In genomic region chr19:39645800-39646411, GRCh38 we compare ENCODE assay signal across 14 cellular contexts. TPM values are rescaled to one million over a fixed set of nuclear protein-coding genes. Genes with fewer than 3 reads are reported as not detected.
A peak's percentile ranks its signal among the peaks of the same experiment; 100 is the strongest.
DNase-seq lines count a peak whose midpoint lies in the region; ATAC-seq and TF ChIP-seq lines count a peak whose summit lies in the region.
"Had no signal": no experiment of that assay in that cellular context is flagged by ENCODE, and none has a peak within 500 bp of the region (broad histone marks: within the 10 kb centered on the region; RNA-seq: fewer than 3 reads in every experiment).

No MANE protein-coding gene starts in this region.

- no peak for TF ChIP-seq CTCF in LNCaP clone FGC (IDR thresholded peaks at IDR 0.05; ENCODE audit: control insufficient read depth, extremely low read depth, insufficient read depth)
- TF ChIP-seq CTCF in astrocyte of the cerebellum (IDR thresholded peaks at IDR 0.05; ENCODE audit: low read depth, low read length, missing control alignments) = no peak

- peak; percentile 34 for DNase-seq in EH (ENCODE audit: low read depth)
- peak; percentile 1 for DNase-seq in LNCaP clone FGC (ENCODE audit: low read depth)
- DNase-seq in astrocyte of the cerebellum (ENCODE audit: low read depth) = peak; percentile 8
- DNase-seq in lung microvascular endothelial cell (ENCODE audit: low read depth in 2 of 2) = peak; percentile 39 to 41
- no peak for DNase-seq in activated gamma-delta T cell treated with Interleukin-2 at 50 U/mL for 16 hours
- DNase-seq: DMS79 treated with DMSO at 0.1 percent for 48 hours, mammary epithelial cell, stomach had no signal

- in situ Hi-C loops in astrocyte of the cerebellum (cut with HindIII; ENCODE audit: low sequenced_read_pairs) = no loop called here

- no peak for ATAC-seq in HG03432 (IDR thresholded peaks at IDR 0.05; ENCODE audit: unreplicated experiment)
- no peak for ATAC-seq in GM19328 (IDR thresholded peaks at IDR 0.05; ENCODE audit: unreplicated experiment)
- ATAC-seq in HG03175 (IDR thresholded peaks at IDR 0.05; ENCODE audit: unreplicated experiment) = no peak
- ATAC-seq: activated naive CD4-positive, alpha-beta T cell treated with anti-CD3 and anti-CD28 coated beads, Interleukin-2, amount 50 U/mL, for 72 hours had no signal

- no peak overlapping the region for H3K4me3 ChIP-seq in LNCaP clone FGC (ENCODE audit: low read depth, low read length)
- no peak overlapping the region for H3K4me3 ChIP-seq in astrocyte of the cerebellum (ENCODE audit: low read depth, low read length)
- H3K4me3 ChIP-seq: esophagus muscularis mucosa, skin epidermis, stomach had no signal

RNA-seq across cellular contexts. Expression of gene LGALS16, which starts 9.8 kb away (rescaled TPM):
- not detected in 2 replicates for total RNA-seq in lung microvascular endothelial cell
- total RNA-seq: activated naive CD4-positive, alpha-beta T cell treated with anti-CD3 and anti-CD28 coated beads, Interleukin-2, amount 50 U/mL, for 72 hours; esophagus muscularis mucosa; mammary epithelial cell; stomach had no signal

RNA-seq across cellular contexts. Expression of gene LGALS13, which starts 43.6 kb away (rescaled TPM):
- total RNA-seq in lung microvascular endothelial cell = not detected in 2 replicates
- total RNA-seq: activated naive CD4-positive, alpha-beta T cell treated with anti-CD3 and anti-CD28 coated beads, Interleukin-2, amount 50 U/mL, for 72 hours; esophagus muscularis mucosa; mammary epithelial cell; stomach had no signal

RNA-seq across cellular contexts. Expression of gene LGALS14, which starts 58.4 kb away (rescaled TPM):
- not detected in 2 replicates for total RNA-seq in lung microvascular endothelial cell
- total RNA-seq: esophagus muscularis mucosa, mammary epithelial cell, stomach had no signal
